In the genomic region with DNA sequence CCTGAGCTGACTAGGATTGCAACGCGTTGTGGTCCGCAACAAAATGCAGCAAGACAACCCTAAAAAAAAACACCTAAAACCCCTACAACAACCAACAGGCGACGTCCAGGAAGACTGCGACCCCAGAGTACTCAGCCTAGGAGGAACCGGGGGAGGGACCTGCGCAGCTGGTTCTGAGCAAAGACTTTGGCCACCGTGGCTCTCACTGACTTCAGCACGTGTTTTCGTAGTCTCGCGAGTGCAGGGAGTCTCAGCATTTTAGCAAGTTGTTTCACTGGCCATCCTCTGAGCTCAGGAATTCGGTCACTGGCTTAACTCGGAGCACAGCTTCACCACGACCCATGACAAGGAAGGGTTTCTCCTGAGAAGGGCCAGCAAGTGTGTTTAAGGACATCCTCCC, we compare ENCODE assay signal across 1 cellular context.
TF ChIP-seq lines count a peak whose summit lies in the region.

No MANE protein-coding gene starts in this region.

TF ChIP-seq in WTC11, 78 proteins besides CTCF, POLR2A, EP300 and RAD21 (continued from another document):
- TF ChIP-seq, protein P1, sequence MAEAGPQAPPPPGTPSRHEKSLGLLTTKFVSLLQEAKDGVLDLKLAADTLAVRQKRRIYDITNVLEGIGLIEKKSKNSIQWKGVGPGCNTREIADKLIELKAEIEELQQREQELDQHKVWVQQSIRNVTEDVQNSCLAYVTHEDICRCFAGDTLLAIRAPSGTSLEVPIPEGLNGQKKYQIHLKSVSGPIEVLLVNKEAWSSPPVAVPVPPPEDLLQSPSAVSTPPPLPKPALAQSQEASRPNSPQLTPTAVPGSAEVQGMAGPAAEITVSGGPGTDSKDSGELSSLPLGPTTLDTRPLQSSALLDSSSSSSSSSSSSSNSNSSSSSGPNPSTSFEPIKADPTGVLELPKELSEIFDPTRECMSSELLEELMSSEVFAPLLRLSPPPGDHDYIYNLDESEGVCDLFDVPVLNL (CRISPR knock-in tag; IDR thresholded peaks at IDR 0.05; ENCODE audit: borderline replicate concordance, low read depth) = no peak
- no peak for TF ChIP-seq GTF2I (CRISPR knock-in tag; conservative IDR thresholded peaks at IDR 0.05)
- TF ChIP-seq, protein P2, sequence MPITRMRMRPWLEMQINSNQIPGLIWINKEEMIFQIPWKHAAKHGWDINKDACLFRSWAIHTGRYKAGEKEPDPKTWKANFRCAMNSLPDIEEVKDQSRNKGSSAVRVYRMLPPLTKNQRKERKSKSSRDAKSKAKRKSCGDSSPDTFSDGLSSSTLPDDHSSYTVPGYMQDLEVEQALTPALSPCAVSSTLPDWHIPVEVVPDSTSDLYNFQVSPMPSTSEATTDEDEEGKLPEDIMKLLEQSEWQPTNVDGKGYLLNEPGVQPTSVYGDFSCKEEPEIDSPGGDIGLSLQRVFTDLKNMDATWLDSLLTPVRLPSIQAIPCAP (CRISPR knock-in tag; IDR thresholded peaks at IDR 0.05) = no peak
- TF ChIP-seq, protein P3, sequence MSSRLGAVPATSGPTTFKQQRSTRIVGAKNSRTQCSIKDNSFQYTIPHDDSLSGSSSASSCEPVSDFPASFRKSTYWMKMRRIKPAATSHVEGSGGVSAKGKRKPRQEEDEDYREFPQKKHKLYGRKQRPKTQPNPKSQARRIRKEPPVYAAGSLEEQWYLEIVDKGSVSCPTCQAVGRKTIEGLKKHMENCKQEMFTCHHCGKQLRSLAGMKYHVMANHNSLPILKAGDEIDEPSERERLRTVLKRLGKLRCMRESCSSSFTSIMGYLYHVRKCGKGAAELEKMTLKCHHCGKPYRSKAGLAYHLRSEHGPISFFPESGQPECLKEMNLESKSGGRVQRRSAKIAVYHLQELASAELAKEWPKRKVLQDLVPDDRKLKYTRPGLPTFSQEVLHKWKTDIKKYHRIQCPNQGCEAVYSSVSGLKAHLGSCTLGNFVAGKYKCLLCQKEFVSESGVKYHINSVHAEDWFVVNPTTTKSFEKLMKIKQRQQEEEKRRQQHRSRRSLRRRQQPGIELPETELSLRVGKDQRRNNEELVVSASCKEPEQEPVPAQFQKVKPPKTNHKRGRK (CRISPR knock-in tag; IDR thresholded peaks at IDR 0.05; ENCODE audit: borderline replicate concordance) = no peak
